Comparison of ENCODE assay signal across 1 cellular context in the genomic region with DNA sequence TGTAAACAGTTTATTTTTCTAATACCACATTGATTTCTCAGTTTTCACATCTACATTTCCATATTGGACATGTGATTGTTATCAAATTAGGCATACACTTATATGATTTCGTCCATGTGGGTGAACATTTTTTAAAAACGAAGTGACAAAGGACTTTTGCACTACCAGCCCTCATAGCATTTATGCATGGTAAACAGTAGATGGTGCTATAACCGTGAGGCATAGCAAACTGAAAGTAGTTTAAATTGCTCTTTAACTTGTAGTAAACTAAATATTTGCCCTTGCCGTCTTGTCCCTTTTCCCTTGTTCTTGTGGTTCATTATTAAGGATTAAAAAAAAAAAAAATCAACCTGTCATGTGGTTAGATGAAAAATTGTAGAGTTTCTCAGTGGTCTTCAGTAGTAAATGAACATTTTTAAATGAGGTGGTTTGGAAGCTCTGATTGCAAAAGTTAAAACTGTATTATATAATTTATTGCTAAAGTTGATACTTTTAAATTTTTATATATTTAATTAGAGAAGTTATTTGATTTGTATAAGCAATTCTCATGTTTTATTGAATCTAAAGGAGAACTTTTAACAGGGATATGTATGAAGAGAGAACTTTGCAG.
A peak's percentile ranks its signal among the peaks of the same experiment; 100 is the strongest.
TF ChIP-seq lines count a peak whose summit lies in the region.

No MANE protein-coding gene starts in this region.

TF ChIP-seq in K562, 482 proteins besides CTCF, POLR2A, EP300 and RAD21:
- TF ChIP-seq HOXB6 (CRISPR knock-in tag; IDR thresholded peaks at IDR 0.05; ENCODE audit: borderline replicate concordance): no peak
- TF ChIP-seq, protein P1, sequence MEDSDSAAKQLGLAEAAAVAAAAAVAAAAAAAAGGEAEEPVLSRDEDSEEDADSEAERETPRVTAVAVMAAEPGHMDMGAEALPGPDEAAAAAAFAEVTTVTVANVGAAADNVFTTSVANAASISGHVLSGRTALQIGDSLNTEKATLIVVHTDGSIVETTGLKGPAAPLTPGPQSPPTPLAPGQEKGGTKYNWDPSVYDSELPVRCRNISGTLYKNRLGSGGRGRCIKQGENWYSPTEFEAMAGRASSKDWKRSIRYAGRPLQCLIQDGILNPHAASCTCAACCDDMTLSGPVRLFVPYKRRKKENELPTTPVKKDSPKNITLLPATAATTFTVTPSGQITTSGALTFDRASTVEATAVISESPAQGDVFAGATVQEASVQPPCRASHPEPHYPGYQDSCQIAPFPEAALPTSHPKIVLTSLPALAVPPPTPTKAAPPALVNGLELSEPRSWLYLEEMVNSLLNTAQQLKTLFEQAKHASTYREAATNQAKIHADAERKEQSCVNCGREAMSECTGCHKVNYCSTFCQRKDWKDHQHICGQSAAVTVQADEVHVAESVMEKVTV (CRISPR knock-in tag; IDR thresholded peaks at IDR 0.05): peak; percentile 44; the same call in 1 of the 2 replicates
